In genomic region chr17:57849874-57850754, GRCh38 we compare ENCODE assay signal across 8 cellular contexts. TPM values are rescaled to one million over a fixed set of nuclear protein-coding genes. Genes with fewer than 3 reads are reported as not detected.
DNase-seq lines count a peak whose midpoint lies in the region; ATAC-seq and TF ChIP-seq lines count a peak whose summit lies in the region.

Gene MRPS23, minus strand, starts transcription at chr17:57850044. Its CDS starts 34 bp downstream, at chr17:57850010.

- intact Hi-C loops in colonic mucosa (cut with DNase I) = no loop called here
- intact Hi-C loops in left colon (cut with DNase I, micrococcal nuclease) = no loop called here

- H3K27me3 ChIP-seq in BE2C (no peaks in the 10 kb centered on the region), colonic mucosa (no peaks in the 10 kb centered on the region)

- H3K27ac ChIP-seq in colonic mucosa = peak within 1 kb of the TSS; percentile 97

- ATAC-seq in HG03460 (IDR thresholded peaks at IDR 0.05; ENCODE audit: unreplicated experiment) = peak; percentile 87
- peak; percentile 89 for ATAC-seq in left colon

- DNase-seq in BE2C (peak; percentile 99), GM19240 (ENCODE audit: insufficient read length, low spot score) (peak; percentile 93), NCI-H526 (lab: John Stamatoyannopoulos, UW) (peak; percentile 98 to 99), colonic mucosa (peak; percentile 98), left colon (peak; percentile 97 to 99)
- DNase-seq in activated CD4-positive, alpha-beta T cell treated with anti-CD3 and anti-CD28 coated beads for 48 hours = peak; percentile 98
- peak; percentile 98 for DNase-seq in stimulated activated CD4-positive, alpha-beta T cell treated with anti-CD3 and anti-CD28 coated beads, Interleukin-1b, Interleukin-23, amount 100 ng/mL, for 48 hours

- H3K36me3 ChIP-seq in BE2C (peaks cover 7% of the 10 kb centered on the region), colonic mucosa (no peaks in the 10 kb centered on the region)

- H3K4me3 ChIP-seq in BE2C (ENCODE audit: low read depth, low read length) (peak within 1 kb of the TSS; percentile 82), colonic mucosa (peak within 1 kb of the TSS; percentile 66)

- H3K9me3 ChIP-seq in BE2C (no peaks in the 10 kb centered on the region), colonic mucosa (no peaks in the 10 kb centered on the region)

- H3K9ac ChIP-seq in colonic mucosa (ENCODE audit: low read depth in 2 of 2, low read length in 2 of 2) = peak within 1 kb of the TSS; percentile 68 to 88

- TF ChIP-seq CTCF in BE2C (IDR thresholded peaks at IDR 0.05; ENCODE audit: low read depth, low read length) = no peak
- TF ChIP-seq CTCF in colonic mucosa (IDR thresholded peaks at IDR 0.05) = no peak

- H3K4me1 ChIP-seq in BE2C (peaks cover 8% of the 10 kb centered on the region), colonic mucosa (peaks cover 18% of the 10 kb centered on the region)

RNA-seq across cellular contexts. Expression of gene MRPS23, which starts in this region (rescaled TPM):
- 156 TPM for polyA plus RNA-seq in BE2C (2012; ENCODE audit: insufficient read depth, insufficient read length, low read depth)
- 10 to 100 TPM; 19.3 to 43.6 TPM for total RNA-seq in colonic mucosa
- total RNA-seq in left colon = 10 to 100 TPM; 18.0 to 21.3 TPM

Comparison
In these comparisons a context has a peak if more than half of its experiments do, and no peak if none do; other contexts are left out.
1. Peak in every context shown above with its lines: DNase-seq, ATAC-seq, H3K4me3 ChIP-seq and H3K27ac ChIP-seq.